Comparison of ENCODE assay signal across 19 cellular contexts in genomic region chr7:37193087-37193774, GRCh38.
A peak's percentile ranks its signal among the peaks of the same experiment; 100 is the strongest.
DNase-seq lines count a peak whose midpoint lies in the region; ATAC-seq and TF ChIP-seq lines count a peak whose summit lies in the region.
"Had no signal": no experiment of that assay in that cellular context is flagged by ENCODE, and none has a peak within 500 bp of the region (broad histone marks: within the 10 kb centered on the region; RNA-seq: fewer than 3 reads in every experiment).

No MANE protein-coding gene starts in this region.

- no peak for DNase-seq in activated naive CD8-positive, alpha-beta T cell treated with anti-CD3 and anti-CD28 coated beads, Interleukin-2, amount 50 U/mL, for 24 hours
- DNase-seq in activated naive CD8-positive, alpha-beta T cell treated with anti-CD3 and anti-CD28 coated beads for 36 hours = no peak
- DNase-seq in tibial artery = no peak
- no peak for DNase-seq in lower leg skin (ENCODE audit: low spot score in 2 of 2)
- no peak for DNase-seq in stimulated activated naive CD4-positive, alpha-beta T cell treated with Interleukin-2 at 50 U/mL for 16 hours (lab: John Stamatoyannopoulos, UW)
- DNase-seq: 8988T; activated CD4-positive, CD25-positive, alpha-beta regulatory T cell treated with anti-CD3 and anti-CD28 coated beads, Interleukin-2, amount 50 U/mL, for 72 hours; activated CD8-positive, alpha-beta memory T cell treated with anti-CD3 and anti-CD28 coated beads, Interleukin-2, amount 10 ng/mL, durations not matched to agents 7 days and 5 days; activated effector memory CD4-positive, alpha-beta T cell treated with anti-CD3 and anti-CD28 coated beads, Interleukin-2, amount 50 U/mL, for 16 hours; IMR-90; MM.1S; NCI-H2029 treated with DMSO at 0.1 percent for 48 hours; NCI-H510A treated with DMSO at 0.1 percent for 48 hours; stimulated activated CD4-positive, alpha-beta T cell treated with anti-CD3 and anti-CD28 coated beads, Interleukin-4, amount 100 ng/mL, for 24 hours; thyroid gland had no signal

- intact Hi-C loops in tibial artery (cut with DNase I; ENCODE audit: low total_unique reads) (no loop called here), lower leg skin (cut with DNase I; ENCODE audit: low total_unique reads) (loop anchor here (10.0 kb wide), 1 partner anchor 708 kb away; no protein-coding TSS in a partner anchor)

- no peaks in the 10 kb centered on the region for H3K9me3 ChIP-seq in tibial artery
- H3K9me3 ChIP-seq: BLaER1 treated with 17β-estradiol and CSF1 and Interleukin-3, amounts not matched to agents 10 nM and 100 nM; thyroid gland had no signal

- no peaks in the 10 kb centered on the region for H3K27me3 Mint-ChIP-seq in activated naive CD8-positive, alpha-beta T cell treated with anti-CD3 and anti-CD28 coated beads, Interleukin-2, amount 50 U/mL, for 24 hours
- no peaks in the 10 kb centered on the region for H3K27me3 Mint-ChIP-seq in activated naive CD8-positive, alpha-beta T cell treated with anti-CD3 and anti-CD28 coated beads for 36 hours
- H3K27me3 Mint-ChIP-seq: activated CD8-positive, alpha-beta memory T cell treated with anti-CD3 and anti-CD28 coated beads, Interleukin-2, amount 10 ng/mL, durations not matched to agents 7 days and 5 days had no signal

- H3K9me3 Mint-ChIP-seq in activated naive CD8-positive, alpha-beta T cell treated with anti-CD3 and anti-CD28 coated beads, Interleukin-2, amount 50 U/mL, for 24 hours = no peaks in the 10 kb centered on the region
- no peaks in the 10 kb centered on the region for H3K9me3 Mint-ChIP-seq in activated naive CD8-positive, alpha-beta T cell treated with anti-CD3 and anti-CD28 coated beads for 36 hours

- peaks cover 16% of the 10 kb centered on the region for H3K36me3 Mint-ChIP-seq in activated naive CD8-positive, alpha-beta T cell treated with anti-CD3 and anti-CD28 coated beads, Interleukin-2, amount 50 U/mL, for 24 hours (ENCODE audit: low read depth)
- peaks cover 8% of the 10 kb centered on the region for H3K36me3 Mint-ChIP-seq in activated naive CD8-positive, alpha-beta T cell treated with anti-CD3 and anti-CD28 coated beads for 36 hours

- H3K4me1 ChIP-seq in tibial artery = peaks cover 0 to 11% (median 6%) of the 10 kb centered on the region in 4 donors

- H3K4me1 Mint-ChIP-seq in activated naive CD8-positive, alpha-beta T cell treated with anti-CD3 and anti-CD28 coated beads, Interleukin-2, amount 50 U/mL, for 24 hours = no peaks in the 10 kb centered on the region
- peaks cover 9% of the 10 kb centered on the region for H3K4me1 Mint-ChIP-seq in activated naive CD8-positive, alpha-beta T cell treated with anti-CD3 and anti-CD28 coated beads for 36 hours
- H3K4me1 Mint-ChIP-seq: activated CD8-positive, alpha-beta memory T cell treated with anti-CD3 and anti-CD28 coated beads, Interleukin-2, amount 10 ng/mL, durations not matched to agents 7 days and 5 days had no signal

- no peak for TF ChIP-seq POLR2A in lower leg skin (IDR thresholded peaks at IDR 0.05)

- H3K4me3 ChIP-seq in tibial artery (peak overlapping the region; percentile 32 to 33), lower leg skin (ENCODE audit: low read depth, poor library complexity, severe bottlenecking) (no peak overlapping the region)
- H3K4me3 ChIP-seq: BLaER1 treated with 17β-estradiol and CSF1 and Interleukin-3, amounts not matched to agents 10 nM and 100 nM; thyroid gland had no signal

- WGBS in lower leg skin, 2 donors = 84 to 94% methylated on average over 16 of the region's 16 CpGs

- H3K27me3 ChIP-seq in layer of hippocampus (ENCODE audit: control insufficient read depth, insufficient read depth, low read length) = no peaks in the 10 kb centered on the region
- H3K27me3 ChIP-seq in tibial artery = no peaks in the 10 kb centered on the region
- H3K27me3 ChIP-seq: BLaER1 treated with 17β-estradiol and CSF1 and Interleukin-3, amounts not matched to agents 10 nM and 100 nM; thyroid gland had no signal

- H3K27ac ChIP-seq in cingulate gyrus (ENCODE audit: low read depth, low read length) = peak overlapping the region; percentile 75
- peak overlapping the region; percentile 35 for H3K27ac ChIP-seq in layer of hippocampus (ENCODE audit: low read depth, low read length)
- H3K27ac ChIP-seq in tibial artery = peak overlapping the region; percentile 44 to 48
- H3K27ac ChIP-seq: BLaER1 treated with 17β-estradiol and CSF1 and Interleukin-3, amounts not matched to agents 10 nM and 100 nM had no signal

- no peaks in the 10 kb centered on the region for H3K36me3 ChIP-seq in tibial artery

- TF ChIP-seq CTCF in tibial artery (IDR thresholded peaks at IDR 0.05) = no peak
- TF ChIP-seq CTCF in lower leg skin (IDR thresholded peaks at IDR 0.05) = no peak

- peak overlapping the region; percentile 4 for H3K27ac Mint-ChIP-seq in activated naive CD8-positive, alpha-beta T cell treated with anti-CD3 and anti-CD28 coated beads, Interleukin-2, amount 50 U/mL, for 24 hours
- H3K27ac Mint-ChIP-seq in activated naive CD8-positive, alpha-beta T cell treated with anti-CD3 and anti-CD28 coated beads for 36 hours = no peak overlapping the region
- H3K27ac Mint-ChIP-seq: activated CD8-positive, alpha-beta memory T cell treated with anti-CD3 and anti-CD28 coated beads, Interleukin-2, amount 10 ng/mL, durations not matched to agents 7 days and 5 days had no signal

- no peak overlapping the region for H3K4me3 Mint-ChIP-seq in activated naive CD8-positive, alpha-beta T cell treated with anti-CD3 and anti-CD28 coated beads, Interleukin-2, amount 50 U/mL, for 24 hours
- no peak overlapping the region for H3K4me3 Mint-ChIP-seq in activated naive CD8-positive, alpha-beta T cell treated with anti-CD3 and anti-CD28 coated beads for 36 hours
- H3K4me3 Mint-ChIP-seq: activated CD8-positive, alpha-beta memory T cell treated with anti-CD3 and anti-CD28 coated beads, Interleukin-2, amount 10 ng/mL, durations not matched to agents 7 days and 5 days had no signal

- ATAC-seq in activated naive CD8-positive, alpha-beta T cell treated with anti-CD3 and anti-CD28 coated beads, Interleukin-2, amount 50 U/mL, for 24 hours = no peak
- ATAC-seq in HG02840 (IDR thresholded peaks at IDR 0.05; ENCODE audit: low FRiP score, unreplicated experiment) = no peak
- ATAC-seq: activated CD8-positive, alpha-beta memory T cell treated with anti-CD3 and anti-CD28 coated beads, Interleukin-2, amount 10 ng/mL, durations not matched to agents 7 days and 5 days had no signal
